Comparison of ENCODE assay signal across 18 cellular contexts in genomic region chr13:98546402-98546801, GRCh38. TPM values are rescaled to one million over a fixed set of nuclear protein-coding genes. Genes with fewer than 3 reads are reported as not detected.
DNase-seq lines count a peak whose midpoint lies in the region; ATAC-seq, FAIRE-seq and TF ChIP-seq lines count a peak whose summit lies in the region.
"Had no signal": no experiment of that assay in that cellular context is flagged by ENCODE, and none has a peak within 500 bp of the region (broad histone marks: within the 10 kb centered on the region; RNA-seq: fewer than 3 reads in every experiment).

No MANE protein-coding gene starts in this region.

- TF ChIP-seq POLR2A in H1 (IDR thresholded peaks at IDR 0.05; ENCODE audit: control extremely low read depth in 1 of 2, low read depth in 2 of 2, low read length in 2 of 2) = no peak

- no peak overlapping the region for H4K91ac ChIP-seq in H1 (replicated peaks; ENCODE audit: insufficient read length, low read length)

- no peak for FAIRE-seq in H1 (lab: Jason Lieb, UNC)

- no peak for TF ChIP-seq EP300 in H1 (IDR thresholded peaks at IDR 0.05; ENCODE audit: borderline replicate concordance in 1 of 2, low read depth in 2 of 2, low read length in 2 of 2)

- H3F3A ChIP-seq in PC-9 (ENCODE audit: insufficient read depth, low read depth) = peaks cover 50% of the 10 kb centered on the region

- H3K79me1 ChIP-seq in H1 (ENCODE audit: low read depth, low read length) = peaks cover 18% of the 10 kb centered on the region

- no peak overlapping the region for H3K18ac ChIP-seq in H1 (ENCODE audit: extremely low read depth, low read length)

- H2AK5ac ChIP-seq in H1 (ENCODE audit: low read depth, low read length) = no peak overlapping the region

- H4K8ac ChIP-seq in H1 (ENCODE audit: extremely low read depth, insufficient read depth, low read length) = no peak overlapping the region

- H3K79me2 ChIP-seq in PC-9 (ENCODE audit: low read depth) = peaks cover 100% of the 10 kb centered on the region
- H3K79me2 ChIP-seq in H1 (ENCODE audit: control insufficient read depth in 1 of 2, insufficient read depth in 2 of 2, low read length in 2 of 2) = peaks cover 27 to 92% of the 10 kb centered on the region in 2 experiments

- H3K4me1 ChIP-seq in PC-9 (replicated peaks; ENCODE audit: insufficient read depth) (peaks cover 27% of the 10 kb centered on the region), H1 (replicated peaks in 1 of 4; ENCODE audit: control insufficient read depth in 3 of 4, insufficient read depth in 4 of 4, low read length in 3 of 4) (peaks cover 7 to 18% (median 12%) of the 10 kb centered on the region in 4 experiments)

- H3K4ac ChIP-seq in H1 (replicated peaks; ENCODE audit: insufficient read length, low read depth, low read length) = no peak overlapping the region

- H3K23ac ChIP-seq in H1 (ENCODE audit: insufficient read length) = no peak overlapping the region

- no peak overlapping the region for H4K5ac ChIP-seq in H1 (ENCODE audit: insufficient read length, low read depth, low read length)

- H3K4me3 Mint-ChIP-seq in type B pancreatic cell = no peak overlapping the region
- H3K4me3 Mint-ChIP-seq: memory B cell, nephron had no signal

- no TSS peak for BruUV-seq in PC-9 (replicated peaks; lab: Mats Ljungman, UMichigan)

- peak in 1 of 2 donors; percentile 13 for ATAC-seq in activated naive CD4-positive, alpha-beta T cell treated with anti-CD3 and anti-CD28 coated beads, Interleukin-2, amount 50 U/mL, for 72 hours
- ATAC-seq in HG02938 (IDR thresholded peaks at IDR 0.05; ENCODE audit: unreplicated experiment) = no peak

- CTCF ChIA-PET in PC-9 (lab: Charles Lee) = no interaction called here
- CTCF ChIA-PET in H1 (lab: Charles Lee; ENCODE audit: partially characterized antibody) = interaction anchor here (0.7 to 2.5 kb wide), 8 partner anchors 9 to 127 kb away, joined by 3 to 11 read pairs (median 4); no protein-coding TSS in a partner anchor

- no peak for DNase-seq in activated naive CD4-positive, alpha-beta T cell treated with anti-CD3 and anti-CD28 coated beads, Interleukin-2, amount 50 U/mL, for 72 hours (ENCODE audit: low spot score in 2 of 2)
- DNase-seq in activated naive CD4-positive, alpha-beta T cell (lab: John Stamatoyannopoulos, UW) = no peak
- no peak for DNase-seq in PC-9
- DNase-seq in H1 (ENCODE audit: low read depth in 1 of 2, low spot score in 2 of 2) = no peak
- no peak for DNase-seq in type B pancreatic cell (ENCODE audit: extremely low spot score, unreplicated experiment)
- DNase-seq in anterior cingulate cortex (lab: John Stamatoyannopoulos, UW) = no peak
- no peak for DNase-seq in H7
- DNase-seq: activated CD4-positive, alpha-beta T cell treated with anti-CD3 and anti-CD28 coated beads for 4 hours; activated T-cell treated with anti-CD3 and anti-CD28 coated beads for 4 hours; DND-41; hypothalamus; NCI-H2081 had no signal

- peaks cover 55% of the 10 kb centered on the region for H3K4me1 Mint-ChIP-seq in type B pancreatic cell (ENCODE audit: unreplicated experiment)

- TF ChIP-seq CTCF in PC-9 (conservative IDR thresholded peaks at IDR 0.05) = no peak
- TF ChIP-seq CTCF in H1 (IDR thresholded peaks at IDR 0.05; ENCODE audit: control extremely low read depth in 1 of 3, insufficient read depth in 1 of 3, low read depth in 1 of 3, low read length in 3 of 3) = no peak
- no peak for TF ChIP-seq CTCF in type B pancreatic cell (conservative IDR thresholded peaks at IDR 0.05)

- no peak overlapping the region for H2BK5ac ChIP-seq in H1 (ENCODE audit: low read depth, low read length)

- H3K27me3 Mint-ChIP-seq in type B pancreatic cell = no peaks in the 10 kb centered on the region
- H3K27me3 Mint-ChIP-seq: memory B cell had no signal

- H3K4me2 ChIP-seq in PC-9 = no peak overlapping the region
- no peak overlapping the region for H3K4me2 ChIP-seq in H1 (ENCODE audit: insufficient read depth in 1 of 2, low read depth in 2 of 2, low read length in 2 of 2)
- H3K4me2 ChIP-seq: KMS-11 had no signal

- no peaks in the 10 kb centered on the region for H3K9me3 Mint-ChIP-seq in activated naive CD4-positive, alpha-beta T cell treated with anti-CD3 and anti-CD28 coated beads, Interleukin-2, amount 50 U/mL, for 72 hours
- peaks cover 10% of the 10 kb centered on the region for H3K9me3 Mint-ChIP-seq in type B pancreatic cell
- H3K9me3 Mint-ChIP-seq: memory B cell, nephron had no signal

- 91% methylated on average over 5 of the region's 5 CpGs; no CpG with 5 or more reads in 1 of the 2 experiments for WGBS in H1 (ENCODE audit: extremely low coverage in 1 of 2, insufficient coverage in 1 of 2, insufficient read length in 1 of 2, insufficient replicate concordance in 2 of 2, low coverage in 1 of 2, low lambda C conversion rate in 2 of 2, missing lambda C conversion rate in 1 of 2), 2 experiments

- H3K23me2 ChIP-seq in H1 (ENCODE audit: low read depth, low read length) = no peaks in the 10 kb centered on the region

- H3K27me3 ChIP-seq in PC-9 (ENCODE audit: insufficient read depth, low read depth) (no peaks in the 10 kb centered on the region), H1 (replicated peaks in 1 of 4; ENCODE audit: control insufficient read depth in 3 of 4, extremely low read depth in 1 of 4, insufficient read depth in 3 of 4, low read length in 3 of 4) (no peaks in the 10 kb centered on the region), H7 (ENCODE audit: control insufficient read depth, insufficient read depth, low read length) (no peaks in the 10 kb centered on the region)
- H3K27me3 ChIP-seq: suprapubic skin, vagina had no signal

- H2AFZ ChIP-seq in PC-9 (no peak overlapping the region), H1 (ENCODE audit: low read length) (no peak overlapping the region)

- TF ChIP-seq RAD21 in H1 (IDR thresholded peaks at IDR 0.05 in 1 of 2, conservative IDR thresholded peaks at IDR 0.05 in 1 of 2; ENCODE audit: low read depth in 2 of 2, low read length in 2 of 2) = peak; percentile 5 to 29; a peak in 1 of 4 replicates

- no peak overlapping the region for H2BK20ac ChIP-seq in H1 (ENCODE audit: low read length)

- H3K9me3 ChIP-seq in PC-9 (ENCODE audit: insufficient read depth, low read depth) (no peaks in the 10 kb centered on the region), H1 (ENCODE audit: insufficient read depth in 2 of 2, low read depth in 1 of 2, low read length in 1 of 2) (no peaks in the 10 kb centered on the region)
- H3K9me3 ChIP-seq: suprapubic skin, vagina had no signal

- H3K27ac ChIP-seq in PC-9 = peak overlapping the region; percentile 42
- no peak overlapping the region for H3K27ac ChIP-seq in H1 (ENCODE audit: low read depth, low read length)
- H3K27ac ChIP-seq: KMS-11, suprapubic skin, vagina had no signal

- H3K36me3 Mint-ChIP-seq in activated naive CD4-positive, alpha-beta T cell treated with anti-CD3 and anti-CD28 coated beads, Interleukin-2, amount 50 U/mL, for 72 hours = peaks cover 13 to 47% of the 10 kb centered on the region in 2 donors
- peaks cover 24% of the 10 kb centered on the region for H3K36me3 Mint-ChIP-seq in type B pancreatic cell

- no peak overlapping the region for H3K14ac ChIP-seq in H1 (ENCODE audit: insufficient read length)

- 0 out of 2 replicates have a peak, but pooled peaks cover 13% of the 10 kb centered on the region for H3K36me3 ChIP-seq in PC-9 (ENCODE audit: low read depth)
- H3K36me3 ChIP-seq in H1 (ENCODE audit: control insufficient read depth in 2 of 4, insufficient read depth in 4 of 4, low read length in 3 of 4) = peaks cover 0 to 10% (median 4%) of the 10 kb centered on the region in 4 experiments; a peak in 2 of 8 replicates
- peaks cover 5% of the 10 kb centered on the region; the same call in 1 of the 2 replicates for H3K36me3 ChIP-seq in H7 (replicated peaks; ENCODE audit: control insufficient read depth, insufficient read depth, low read length)

- H2BK120ac ChIP-seq in H1 (replicated peaks; ENCODE audit: low read depth, low read length) = no peak overlapping the region

- H2BK15ac ChIP-seq in H1 (ENCODE audit: low read length) = no peak overlapping the region

- H3K4me3 ChIP-seq in PC-9 (no peak overlapping the region), H1 (ENCODE audit: extremely low read depth in 1 of 4, insufficient read depth in 2 of 4, low read depth in 3 of 4, low read length in 4 of 4) (no peak overlapping the region), H7 (ENCODE audit: insufficient read depth, low read depth, low read length) (no peak overlapping the region)
- H3K4me3 ChIP-seq: suprapubic skin, vagina had no signal

- H2BK12ac ChIP-seq in H1 (ENCODE audit: low read depth, low read length) = no peak overlapping the region

- intact Hi-C loops in PC-9 (cut with micrococcal nuclease; ENCODE audit: unreplicated experiment) = no loop called here

- POLR2A ChIA-PET in PC-9 (lab: Charles Lee; ENCODE audit: unreplicated experiment) (no interaction called here), H1 (lab: Charles Lee; ENCODE audit: partially characterized antibody) (interaction anchor here (0.6 kb wide), 2 partner anchors 29 to 451 kb away, joined by 3 read pairs; no protein-coding TSS in a partner anchor)

- no peaks in the 10 kb centered on the region for H3K9me2 ChIP-seq in PC-9 (ENCODE audit: insufficient read depth)

- peak overlapping the region; percentile 25 to 79 for H3K27ac Mint-ChIP-seq in activated naive CD4-positive, alpha-beta T cell treated with anti-CD3 and anti-CD28 coated beads, Interleukin-2, amount 50 U/mL, for 72 hours
- peak overlapping the region; percentile 53 for H3K27ac Mint-ChIP-seq in type B pancreatic cell
- H3K27ac Mint-ChIP-seq: memory B cell had no signal

- H3K56ac ChIP-seq in H1 (replicated peaks; ENCODE audit: insufficient read length, low read depth, low read length) = no peak overlapping the region

- no peak overlapping the region for H3K9ac ChIP-seq in H1 (replicated peaks in 1 of 4; ENCODE audit: extremely low read depth in 1 of 4, low read depth in 3 of 4, low read length in 3 of 4)
- H3K9ac ChIP-seq: KMS-11 had no signal

- peaks cover 55% of the 10 kb centered on the region for H4K20me1 ChIP-seq in PC-9 (ENCODE audit: insufficient read depth)
- H4K20me1 ChIP-seq in H1 (replicated peaks in 1 of 2; ENCODE audit: control insufficient read depth in 1 of 2, insufficient read depth in 2 of 2, low read length in 2 of 2) = peaks cover 32 to 42% of the 10 kb centered on the region in 2 experiments

RNA-seq across cellular contexts. Expression of gene STK24, which starts 30.5 kb away (rescaled TPM):
- 100 to 1,000 TPM; 122 to 137 TPM for total RNA-seq in activated naive CD4-positive, alpha-beta T cell treated with anti-CD3 and anti-CD28 coated beads, Interleukin-2, amount 50 U/mL, for 72 hours
- total RNA-seq in PC-9 (2021) (134 and 139 TPM in 2 replicates), type B pancreatic cell (ENCODE audit: low replicate concordance) (121 and 180 TPM in 2 replicates)
- 142 and 143 TPM in 2 replicates for total RNA-seq in H1 (2021; fragmentation: NEBNext Ultra II Directional; extraction: Animal tissue kit (Norgen Biotek cat#: 25700))
- polyA plus RNA-seq in H1 (2011; rRNA removed) = 61.1 and 62.8 TPM in 2 replicates
- polyA plus RNA-seq in H1 (2011; cell fraction: cytosol; rRNA removed) = 59.9 TPM
- polyA plus RNA-seq in H1 (2011; cell fraction: nucleus; rRNA removed) = 54.6 TPM
- polyA plus RNA-seq in H1 (2012, experiment 1 of 2) = 84.4 to 107 TPM (median 87.3 TPM) in 4 replicates
- polyA plus RNA-seq in H1 (2012, experiment 2 of 2) = 100 TPM
- 112 TPM for polyA plus RNA-seq in H1 (2013, experiment 1 of 2)
- 113 TPM for polyA plus RNA-seq in H1 (2013, experiment 2 of 2)
- 32.0 and 40.7 TPM in 2 replicates for polyA minus RNA-seq in H1 (2011; rRNA and poly(A)+ RNA removed)
- 35.3 TPM for polyA minus RNA-seq in H1 (2011; cell fraction: cytosol; rRNA and poly(A)+ RNA removed)
- 34.1 TPM for polyA minus RNA-seq in H1 (2011; cell fraction: nucleus; rRNA and poly(A)+ RNA removed)
- 107 and 131 TPM in 2 replicates for total RNA-seq in H7 (2014; rRNA removed; shearing (Covaris generic))
